In the genomic region with DNA sequence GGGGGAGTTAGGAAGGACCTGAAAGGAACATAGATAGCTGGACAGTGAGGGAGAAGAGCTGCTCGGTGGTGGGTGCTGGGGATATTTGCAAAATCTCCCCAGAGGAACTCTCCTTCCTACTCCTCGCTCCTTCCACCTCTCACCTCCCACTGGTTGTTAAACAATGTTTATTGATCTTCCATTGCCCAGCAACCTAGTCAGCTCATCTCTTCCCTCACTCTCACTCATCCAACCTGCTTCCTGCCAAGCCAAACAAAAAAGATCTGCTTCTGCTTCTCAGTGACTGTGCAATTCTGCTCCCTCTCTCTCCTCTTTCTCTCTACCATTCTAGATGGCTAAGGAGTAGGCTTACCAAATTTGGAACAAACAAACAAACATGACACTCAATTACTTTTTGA, we compare ENCODE assay signal across 8 cellular contexts.
DNase-seq lines count a peak whose midpoint lies in the region; ATAC-seq, FAIRE-seq and TF ChIP-seq lines count a peak whose summit lies in the region.

No MANE protein-coding gene starts in this region.

- RAD21 ChIA-PET in GM12878 (lab: Charles Lee; ENCODE audit: unreplicated experiment) = interaction anchor here (0.8 to 4.7 kb wide), 20 partner anchors 9 to 378 kb away, joined by 3 to 66 read pairs (median 6); a partner anchor contains a TSS

- no TSS peak for BruUV-seq in GM12878 (replicated peaks; lab: Mats Ljungman, UMichigan)

- POLR2A ChIA-PET in GM12878 (lab: Charles Lee) = interaction anchor here (0.5 kb wide), 1 partner anchor 26 kb away, joined by 4 read pairs; no protein-coding TSS in a partner anchor
- POLR2A ChIA-PET in WTC11 (lab: Charles Lee) = no interaction called here

- no peak overlapping the region for H3K9ac ChIP-seq in GM12878 (ENCODE audit: control insufficient read depth, insufficient read depth, low read length)
- peak overlapping the region in 1 of 2 donors; percentile 69 for H3K9ac ChIP-seq in liver (ENCODE audit: low read depth in 1 of 2, low read length in 2 of 2)

- FAIRE-seq in GM12878 (lab: Jason Lieb, UNC) = no peak

- ATAC-seq in GM12878 (peak; percentile 51), WTC11 (no peak), foreskin keratinocyte (no peak), HG03460 (IDR thresholded peaks at IDR 0.05; ENCODE audit: unreplicated experiment) (no peak)

- H2AFZ ChIP-seq in GM12878 (ENCODE audit: control insufficient read depth, low read depth, low read length) = peak overlapping the region; percentile 38; the same call in 1 of the 2 replicates

- no peaks in the 10 kb centered on the region for H4K20me1 ChIP-seq in GM12878 (ENCODE audit: control insufficient read depth, insufficient read depth)

- intact Hi-C loops in GM12878 (cut with micrococcal nuclease; ENCODE audit: unreplicated experiment) = loop anchor here (2.0 kb wide), 2 partner anchors 66 to 86 kb away; no protein-coding TSS in a partner anchor

- TF ChIP-seq EP300 in GM12878 (IDR thresholded peaks at IDR 0.05; ENCODE audit: borderline replicate concordance in 1 of 2, control insufficient read depth in 1 of 2, low read depth in 2 of 2, low read length in 2 of 2) = no peak

- CTCF ChIA-PET in GM12878 (lab: Yijun Ruan, JAX) (interaction anchor here (0.7 to 5.2 kb wide), 24 partner anchors 9 to 379 kb away, joined by 3 to 98 read pairs (median 6); no protein-coding TSS in a partner anchor), WTC11 (lab: Charles Lee) (interaction anchor here (0.7 to 2.0 kb wide), 6 partner anchors 9 to 378 kb away, joined by 3 to 17 read pairs (median 7); no protein-coding TSS in a partner anchor)

- H3K27me3 ChIP-seq in HL-60 (ENCODE audit: insufficient read depth, poor library complexity, severe bottlenecking) (no peaks in the 10 kb centered on the region), GM12878 (replicated peaks in 1 of 2; ENCODE audit: control insufficient read depth in 2 of 2, insufficient read depth in 2 of 2, low read length in 1 of 2) (no peaks in the 10 kb centered on the region), liver (ENCODE audit: control insufficient read depth in 4 of 4, insufficient read depth in 4 of 4, low read length in 3 of 4) (no peaks in the 10 kb centered on the region), foreskin keratinocyte (peaks cover 7% of the 10 kb centered on the region)

- H3K27me3 Mint-ChIP-seq in WTC11 (ENCODE audit: low read depth) = no peaks in the 10 kb centered on the region

- H3K4me2 ChIP-seq in GM12878 (ENCODE audit: control insufficient read depth, insufficient read depth) = no peak overlapping the region

- no peak overlapping the region for H3K27ac Mint-ChIP-seq in WTC11

- no peak for TF ChIP-seq RAD21 in GM12878 (IDR thresholded peaks at IDR 0.05; ENCODE audit: insufficient read depth, low read depth, low read length)
- TF ChIP-seq RAD21 in liver (IDR thresholded peaks at IDR 0.05) = peak; percentile 45 to 50

- no peak for TF ChIP-seq CTCF in AG09309 (IDR thresholded peaks at IDR 0.05; ENCODE audit: control insufficient read depth, insufficient read depth, low read depth, low read length, missing control alignments)
- TF ChIP-seq CTCF in HL-60 (IDR thresholded peaks at IDR 0.05; ENCODE audit: insufficient read depth, low read length) = no peak
- TF ChIP-seq CTCF in GM12878 (IDR thresholded peaks at IDR 0.05 in 2 of 3, conservative IDR thresholded peaks at IDR 0.05 in 1 of 3; ENCODE audit: control insufficient read depth in 2 of 3, extremely low read depth in 1 of 3, insufficient read depth in 1 of 3, low read depth in 3 of 3, low read length in 3 of 3) = no peak
- no peak for TF ChIP-seq CTCF in liver (IDR thresholded peaks at IDR 0.05; ENCODE audit: low read depth, low read length, missing input control)
- no peak for TF ChIP-seq CTCF in WTC11 (IDR thresholded peaks at IDR 0.05)
- TF ChIP-seq CTCF in foreskin keratinocyte (conservative IDR thresholded peaks at IDR 0.05) = no peak

- peak overlapping the region; percentile 75 for H3K27ac ChIP-seq in HL-60 (replicated peaks)
- H3K27ac ChIP-seq in GM12878 (ENCODE audit: control insufficient read depth, insufficient read depth) = no peak overlapping the region
- peak overlapping the region; percentile 94 to 95 for H3K27ac ChIP-seq in liver (ENCODE audit: low read depth in 1 of 2, low read length in 2 of 2)
- no peak overlapping the region for H3K27ac ChIP-seq in foreskin keratinocyte

- H3K36me3 ChIP-seq in GM12878 (ENCODE audit: control insufficient read depth in 2 of 2, insufficient read depth in 2 of 2, low read length in 1 of 2) (no peaks in the 10 kb centered on the region), liver (ENCODE audit: control insufficient read depth in 4 of 4, insufficient read depth in 3 of 4, low read depth in 1 of 4, low read length in 3 of 4) (peaks cover 0 to 9% (median under 1%) of the 10 kb centered on the region in 4 donors)

- DNase-seq in AG09309 (ENCODE audit: low read depth) = peak; percentile 46
- peak; percentile 39 to 55 for DNase-seq in HL-60 (ENCODE audit: low read depth in 1 of 2, low spot score in 1 of 2)
- DNase-seq in GM12878 (ENCODE audit: low read depth, low spot score) = no peak
- no peak for DNase-seq in WTC11 (ENCODE audit: low spot score)
- DNase-seq in foreskin keratinocyte = no peak
- no peak for DNase-seq in midbrain (lab: John Stamatoyannopoulos, UW)

- no peak overlapping the region for H3K4me3 Mint-ChIP-seq in WTC11

- H3K9me3 Mint-ChIP-seq in WTC11 = no peaks in the 10 kb centered on the region

- no peaks in the 10 kb centered on the region for H3K79me2 ChIP-seq in GM12878 (ENCODE audit: control insufficient read depth, insufficient read depth, low read length)

- SMC1A ChIA-PET in GM12878 (lab: Charles Lee; ENCODE audit: uncharacterized antibody, unreplicated experiment) = interaction anchor here (0.8 to 4.9 kb wide), 31 partner anchors 10 to 381 kb away, joined by 3 to 50 read pairs (median 5); no protein-coding TSS in a partner anchor

- no peak overlapping the region for H3K4me3 ChIP-seq in AG09309 (ENCODE audit: control insufficient read depth, low read depth, low read length)
- no peak overlapping the region for H3K4me3 ChIP-seq in HL-60 (replicated peaks; ENCODE audit: insufficient read depth, low read length)
- no peak overlapping the region for H3K4me3 ChIP-seq in GM12878
- H3K4me3 ChIP-seq in liver (ENCODE audit: low read depth in 1 of 3, low read length in 3 of 3) = no peak overlapping the region

- H3K4me1 ChIP-seq in GM12878 (ENCODE audit: control insufficient read depth, insufficient read depth, low read length) (peaks cover 19% of the 10 kb centered on the region), liver (ENCODE audit: control insufficient read depth in 4 of 4, insufficient read depth in 4 of 4, low read length in 3 of 4) (peaks cover 5 to 15% (median 9%) of the 10 kb centered on the region in 4 donors), foreskin keratinocyte (no peaks in the 10 kb centered on the region)

- peaks cover 6% of the 10 kb centered on the region for H3K4me1 Mint-ChIP-seq in WTC11

- TF ChIP-seq POLR2A in GM12878 (IDR thresholded peaks at IDR 0.05; ENCODE audit: low read depth, low read length) = no peak

- H3K9me3 ChIP-seq in GM12878 (replicated peaks; ENCODE audit: control insufficient read depth, insufficient read depth, low read length) = no peaks in the 10 kb centered on the region
- peaks cover 0 to 3% (median 0%) of the 10 kb centered on the region in 4 donors for H3K9me3 ChIP-seq in liver (ENCODE audit: control insufficient read depth in 4 of 4, low read length in 3 of 4)

- in situ Hi-C loops in GM12878 (cut with MboI) = no loop called here

- WGBS in GM12878 (ENCODE audit: insufficient coverage, insufficient replicate concordance, low lambda C conversion rate, missing lambda C conversion rate) = 41% methylated on average over 2 of the region's 2 CpGs
- 26% methylated on average over 2 of the region's 2 CpGs for WGBS in liver

- H3K36me3 Mint-ChIP-seq in WTC11 = no peaks in the 10 kb centered on the region

TF ChIP-seq in GM12878, 131 proteins besides CTCF, POLR2A, EP300 and RAD21 (continues in another document):
- TF ChIP-seq FOXM1 (IDR thresholded peaks at IDR 0.05; ENCODE audit: low read depth, low read length) = 0 out of 2 replicates have a peak, but pooled peaks have one; percentile 33

TF ChIP-seq in liver, 16 proteins besides CTCF, POLR2A, EP300 and RAD21 (continues in another document):
- TF ChIP-seq TAF1 (conservative IDR thresholded peaks at IDR 0.05) (no peak), EGR1 (IDR thresholded peaks at IDR 0.05; ENCODE audit: low read depth in 2 of 2) (no peak), SP1 (IDR thresholded peaks at IDR 0.05) (no peak), FOXA1 (IDR thresholded peaks at IDR 0.05) (no peak)

TF ChIP-seq in WTC11, 78 proteins besides CTCF, POLR2A, EP300 and RAD21:
- TF ChIP-seq, protein P1, sequence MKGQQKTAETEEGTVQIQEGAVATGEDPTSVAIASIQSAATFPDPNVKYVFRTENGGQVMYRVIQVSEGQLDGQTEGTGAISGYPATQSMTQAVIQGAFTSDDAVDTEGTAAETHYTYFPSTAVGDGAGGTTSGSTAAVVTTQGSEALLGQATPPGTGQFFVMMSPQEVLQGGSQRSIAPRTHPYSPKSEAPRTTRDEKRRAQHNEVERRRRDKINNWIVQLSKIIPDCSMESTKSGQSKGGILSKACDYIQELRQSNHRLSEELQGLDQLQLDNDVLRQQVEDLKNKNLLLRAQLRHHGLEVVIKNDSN (CRISPR knock-in tag; IDR thresholded peaks at IDR 0.05) = no peak
- no peak for TF ChIP-seq GABPB1 (CRISPR knock-in tag; IDR thresholded peaks at IDR 0.05)
TF ChIP-seq in WTC11: peak in this region for 0.

Comparison
In these comparisons a context has a peak if more than half of its experiments do, and no peak if none do; other contexts are left out.
1. DNase-seq: peak in AG09309 (single experiment) and HL-60 (2 of 2); none in GM12878 (single experiment), WTC11 (single experiment), foreskin keratinocyte (0 of 2) and midbrain (single experiment).
2. H3K27ac ChIP-seq: peak in HL-60 (single experiment) and liver (2 of 2); none in GM12878 (single experiment) and foreskin keratinocyte (single experiment).